ENCODE assay signal across 33 cellular contexts in the genomic region with DNA sequence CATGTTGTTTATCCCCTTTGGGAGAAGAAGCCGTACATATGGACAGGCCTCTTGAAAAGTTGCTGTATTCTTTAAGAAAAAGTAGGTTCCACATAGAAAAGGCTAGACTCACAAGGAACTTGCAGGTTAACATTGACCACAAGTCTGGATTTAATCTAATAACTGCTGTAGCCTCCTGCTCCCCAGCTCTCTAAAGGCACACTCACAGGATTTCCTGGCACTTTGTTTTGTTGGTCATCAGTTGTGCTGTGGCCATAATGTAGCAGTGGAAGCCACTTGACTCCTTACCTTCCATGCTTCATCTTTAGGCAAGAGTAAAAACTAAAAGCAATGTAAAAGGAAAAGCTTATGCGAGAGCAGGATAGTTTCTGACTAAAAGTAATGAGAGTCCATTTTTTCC. TPM values are rescaled to one million over a fixed set of nuclear protein-coding genes. Genes with fewer than 3 reads are reported as not detected.
A peak's percentile ranks its signal among the peaks of the same experiment; 100 is the strongest.
DNase-seq lines count a peak whose midpoint lies in the region; ATAC-seq and TF ChIP-seq lines count a peak whose summit lies in the region.
"Had no signal": no experiment of that assay in that cellular context is flagged by ENCODE, and none has a peak within 500 bp of the region (broad histone marks: within the 10 kb centered on the region; RNA-seq: fewer than 3 reads in every experiment).

No MANE protein-coding gene starts in this region.

- H2BK15ac ChIP-seq in H9 (ENCODE audit: low read depth, low read length): no peak overlapping the region

- H3K36me3 Mint-ChIP-seq in H9 (ENCODE audit: insufficient read depth in 1 of 3, low read depth in 3 of 3): no peaks in the 10 kb centered on the region
- no peaks in the 10 kb centered on the region for H3K36me3 Mint-ChIP-seq in endothelial cell (ENCODE audit: low read depth, unreplicated experiment)
- H3K36me3 Mint-ChIP-seq: IgD-negative memory B cell, natural killer cell had no signal

- H3K9me3 ChIP-seq in H9 (ENCODE audit: control insufficient read depth, low read depth, low read length): no peaks in the 10 kb centered on the region
- no peaks in the 10 kb centered on the region for H3K9me3 ChIP-seq in ascending aorta
- H3K9me3 ChIP-seq in right atrium auricular region: no peaks in the 10 kb centered on the region
- H3K9me3 ChIP-seq in subcutaneous abdominal adipose tissue (ENCODE audit: control insufficient read depth in 5 of 5, low read length in 5 of 5): no peaks in the 10 kb centered on the region
- no peaks in the 10 kb centered on the region for H3K9me3 ChIP-seq in aorta (ENCODE audit: control insufficient read depth, low read length)
- H3K9me3 ChIP-seq: esophagus muscularis mucosa, gastroesophageal sphincter, ovary, upper lobe of left lung had no signal

- no peaks in the 10 kb centered on the region for H3K79me2 ChIP-seq in H9 (ENCODE audit: insufficient read depth, low read length)

- H4K20me1 ChIP-seq in H9 (ENCODE audit: control insufficient read depth, insufficient read depth, insufficient read length): no peaks in the 10 kb centered on the region

- H2AK5ac ChIP-seq in H9 (ENCODE audit: insufficient read length, low read length): no peak overlapping the region

- H3K23me2 ChIP-seq in H9 (ENCODE audit: insufficient read length, low read depth, low read length, poor library complexity, severe bottlenecking): no peaks in the 10 kb centered on the region

- H3K27ac Mint-ChIP-seq in H9 (peak overlapping the region in 2 of 3 experiments; percentile 13 to 22; a peak in 1 of 7 replicates), endothelial cell (ENCODE audit: unreplicated experiment) (no peak overlapping the region)
- H3K27ac Mint-ChIP-seq: activated T-helper 1 cell treated with anti-CD3 and anti-CD28 coated beads, Interleukin-12 subunit alpha, Interleukin-12 subunit beta, Interleukin-2, Interleukin-4 antibody, amounts not matched to agents 30 ng/mL and 10 ng/mL and 1 ng/mL, durations not matched to agents 14 hours and 24 hours and 36 hours; IgD-negative memory B cell; natural killer cell had no signal

- H3K9ac ChIP-seq in H9 (ENCODE audit: extremely low read depth, insufficient read length, low read length) (no peak overlapping the region), subcutaneous abdominal adipose tissue (ENCODE audit: low read length in 5 of 5) (peak overlapping the region in 2 of 5 donors; percentile 14 to 63)

- no peak overlapping the region for H3K14ac ChIP-seq in H9 (ENCODE audit: insufficient read depth, low read length)

- no peak overlapping the region for H2BK5ac ChIP-seq in H9 (ENCODE audit: insufficient read length, low read length)

- H3K36me3 ChIP-seq in ascending aorta (no peaks in the 10 kb centered on the region), right atrium auricular region (no peaks in the 10 kb centered on the region), subcutaneous abdominal adipose tissue (ENCODE audit: control insufficient read depth in 5 of 5, insufficient read depth in 5 of 5, low read length in 5 of 5) (no peaks in the 10 kb centered on the region), aorta (ENCODE audit: control insufficient read depth in 1 of 2, insufficient read depth in 2 of 2, low read length in 1 of 2) (no peaks in the 10 kb centered on the region)
- H3K36me3 ChIP-seq: esophagus muscularis mucosa, gastroesophageal sphincter, ovary, upper lobe of left lung had no signal

- H3K79me1 ChIP-seq in H9 (ENCODE audit: insufficient read depth, low read depth, low read length, poor library complexity, severe bottlenecking): no peaks in the 10 kb centered on the region

- no peak overlapping the region for H3K23ac ChIP-seq in H9 (ENCODE audit: insufficient read length, low read depth, low read length)

- H3K27me3 ChIP-seq in H9 (ENCODE audit: insufficient read depth, low read length) (no peaks in the 10 kb centered on the region), ascending aorta (no peaks in the 10 kb centered on the region), right atrium auricular region (no peaks in the 10 kb centered on the region), subcutaneous abdominal adipose tissue (ENCODE audit: control insufficient read depth in 5 of 5, insufficient read depth in 4 of 5, low read length in 5 of 5) (no peaks in the 10 kb centered on the region), aorta (ENCODE audit: control insufficient read depth in 1 of 2, insufficient read depth in 2 of 2, low read length in 1 of 2) (no peaks in the 10 kb centered on the region)
- H3K27me3 ChIP-seq: esophagus muscularis mucosa, gastroesophageal sphincter, ovary, upper lobe of left lung had no signal

- no peaks in the 10 kb centered on the region for H3K9me3 Mint-ChIP-seq in H9
- H3K9me3 Mint-ChIP-seq in endothelial cell (ENCODE audit: unreplicated experiment): no peaks in the 10 kb centered on the region
- H3K9me3 Mint-ChIP-seq: activated T-helper 1 cell treated with anti-CD3 and anti-CD28 coated beads, Interleukin-12 subunit alpha, Interleukin-12 subunit beta, Interleukin-2, Interleukin-4 antibody, amounts not matched to agents 30 ng/mL and 10 ng/mL and 1 ng/mL, durations not matched to agents 14 hours and 24 hours and 36 hours; CD8-positive, alpha-beta memory T cell; IgD-negative memory B cell; immature natural killer cell; natural killer cell had no signal

- no peak overlapping the region for H2BK120ac ChIP-seq in H9 (ENCODE audit: low read depth, low read length, poor library complexity, severe bottlenecking)

- no peak for ATAC-seq in omental fat pad (ENCODE audit: low FRiP score)
- ATAC-seq in aorta (ENCODE audit: low FRiP score): no peak
- ATAC-seq: gastroesophageal sphincter, natural killer cell had no signal

- no peak overlapping the region for H3K4me3 Mint-ChIP-seq in H9
- H3K4me3 Mint-ChIP-seq in endothelial cell (ENCODE audit: unreplicated experiment): no peak overlapping the region
- H3K4me3 Mint-ChIP-seq: activated T-helper 1 cell treated with anti-CD3 and anti-CD28 coated beads, Interleukin-12 subunit alpha, Interleukin-12 subunit beta, Interleukin-2, Interleukin-4 antibody, amounts not matched to agents 30 ng/mL and 10 ng/mL and 1 ng/mL, durations not matched to agents 14 hours and 24 hours and 36 hours; CD8-positive, alpha-beta memory T cell; IgD-negative memory B cell; immature natural killer cell; natural killer cell had no signal

- H3K27me3 Mint-ChIP-seq in H9 (ENCODE audit: low read depth) (no peaks in the 10 kb centered on the region), endothelial cell (ENCODE audit: unreplicated experiment) (peaks cover 3% of the 10 kb centered on the region)

- no peak overlapping the region for H3K27ac ChIP-seq in H9 (ENCODE audit: insufficient read length, low read depth, low read length)
- peak overlapping the region; percentile 11 to 78 for H3K27ac ChIP-seq in ascending aorta
- peak overlapping the region; percentile 66 to 73 for H3K27ac ChIP-seq in right atrium auricular region
- H3K27ac ChIP-seq in subcutaneous abdominal adipose tissue (ENCODE audit: low read depth, low read length): peak overlapping the region; percentile 94
- no peak overlapping the region for H3K27ac ChIP-seq in aorta (ENCODE audit: low read depth in 1 of 2, low read length in 2 of 2)
- H3K27ac ChIP-seq: esophagus muscularis mucosa, ovary, PC-9 had no signal

- H3K4ac ChIP-seq in H9 (ENCODE audit: low read depth, low read length): no peak overlapping the region

- no peak overlapping the region for H4K5ac ChIP-seq in H9 (ENCODE audit: insufficient read length, low read depth, low read length)

- H2AFZ ChIP-seq in H9 (ENCODE audit: low read length): no peak overlapping the region
- H2AFZ ChIP-seq: PC-9 had no signal

- TF ChIP-seq CTCF in H9 (conservative IDR thresholded peaks at IDR 0.05) (no peak), ascending aorta (IDR thresholded peaks at IDR 0.05) (no peak), right atrium auricular region (IDR thresholded peaks at IDR 0.05) (no peak), omental fat pad (IDR thresholded peaks at IDR 0.05) (no peak), endothelial cell (IDR thresholded peaks at IDR 0.05; ENCODE audit: unreplicated experiment) (no peak)

- H4K91ac ChIP-seq in H9 (ENCODE audit: insufficient read length, low read depth, low read length): no peak overlapping the region

- H2BK12ac ChIP-seq in H9 (ENCODE audit: insufficient read length, low read depth, low read length): no peak overlapping the region

- no peak overlapping the region for H4K8ac ChIP-seq in H9 (replicated peaks; ENCODE audit: insufficient read length, low read depth, low read length)

- no peak overlapping the region for H3T11ph ChIP-seq in H9 (ENCODE audit: low read length)

- H3K4me2 ChIP-seq in H9 (ENCODE audit: insufficient read depth, insufficient read length, low read length): no peak overlapping the region
- H3K4me2 ChIP-seq: PC-9 had no signal

- no CpG with 5 or more reads among the region's 2 CpGs for WGBS in H9 (ENCODE audit: extremely low coverage, insufficient read length, low lambda C conversion rate)
- 70 to 80% methylated on average over 2 of the region's 2 CpGs for WGBS in aorta, 2 donors

- intact Hi-C loops in ascending aorta (cut with DNase I) (no loop called here), aorta (cut with DNase I) (no loop called here)

- no peak overlapping the region for H3K18ac ChIP-seq in H9 (ENCODE audit: insufficient read length, low read depth, low read length)

- DNase-seq in H9: no peak
- no peak for DNase-seq in ascending aorta (ENCODE audit: low spot score in 2 of 2)
- no peak for DNase-seq in right atrium auricular region (ENCODE audit: low spot score)
- DNase-seq in omental fat pad (ENCODE audit: low spot score): no peak
- no peak for DNase-seq in aorta
- DNase-seq in endothelial cell (ENCODE audit: low spot score): no peak
- DNase-seq: activated CD4-positive, alpha-beta T cell treated with anti-CD3 and anti-CD28 coated beads, Interleukin-2, amount 50 U/mL, for 4 hours; activated CD4-positive, CD25-positive, alpha-beta regulatory T cell; activated naive CD4-positive, alpha-beta T cell treated with anti-CD3 and anti-CD28 coated beads, Interleukin-2, amount 50 U/mL, for 16 hours; amygdala; CD8-positive, alpha-beta memory T cell; DMS 273 treated with DMSO at 0.1 percent for 48 hours; immature natural killer cell; natural killer cell; NCI-H1092 treated with DMSO at 0.1 percent for 48 hours; NCI-H187; NCI-H2171 treated with DMSO at 0.1 percent for 48 hours; NCI-H526; ovary; PC-9; right cardiac atrium; SHP77 treated with DMSO at 0.1 percent for 48 hours; stimulated activated CD4-positive, alpha-beta T cell treated with anti-CD3 and anti-CD28 coated beads, Interleukin-2, amount 100 ng/mL, for 48 hours; substantia nigra; SW 1271; T-helper 9 cell; upper lobe of left lung had no signal

- no peak overlapping the region for H2BK20ac ChIP-seq in H9 (ENCODE audit: low read depth, low read length, poor library complexity, severe bottlenecking)

- H3K4me1 Mint-ChIP-seq in H9 (peaks cover 12 to 28% of the 10 kb centered on the region in 2 experiments), endothelial cell (ENCODE audit: unreplicated experiment) (peaks cover 42% of the 10 kb centered on the region)
- H3K4me1 Mint-ChIP-seq: IgD-negative memory B cell had no signal

- no peak overlapping the region for H3K4me3 ChIP-seq in ascending aorta
- no peak overlapping the region for H3K4me3 ChIP-seq in right atrium auricular region
- peak overlapping the region in 1 of 5 donors; percentile 61 for H3K4me3 ChIP-seq in subcutaneous abdominal adipose tissue (ENCODE audit: low read depth in 1 of 5, low read length in 5 of 5)
- no peak overlapping the region for H3K4me3 ChIP-seq in aorta (ENCODE audit: low read length in 2 of 2)
- H3K4me3 ChIP-seq: coronary artery, esophagus muscularis mucosa, gastroesophageal sphincter, ovary, PC-9, upper lobe of left lung had no signal

- no peak overlapping the region for H3K56ac ChIP-seq in H9 (ENCODE audit: insufficient read length, low read depth, low read length)

- no peaks in the 10 kb centered on the region; the same call in 1 of the 2 replicates for H3K4me1 ChIP-seq in H9 (ENCODE audit: insufficient read depth, low read length)
- peaks cover 3 to 49% of the 10 kb centered on the region in 2 donors for H3K4me1 ChIP-seq in ascending aorta
- peaks cover 0 to 82% of the 10 kb centered on the region in 2 donors for H3K4me1 ChIP-seq in right atrium auricular region
- peaks cover 14 to 58% (median 51%) of the 10 kb centered on the region in 5 donors for H3K4me1 ChIP-seq in subcutaneous abdominal adipose tissue (ENCODE audit: control insufficient read depth in 5 of 5, insufficient read depth in 5 of 5, low read length in 5 of 5)
- peaks cover 8 to 17% of the 10 kb centered on the region in 2 donors for H3K4me1 ChIP-seq in aorta (ENCODE audit: control insufficient read depth in 1 of 2, insufficient read depth in 2 of 2, low read length in 2 of 2)

RNA-seq across cellular contexts. Expression of gene FNIP2, which starts 19.8 kb away (rescaled TPM):
- total RNA-seq in H9 (2021) (9.6 and 11.4 TPM in 2 replicates), ascending aorta (44.1 TPM), right atrium auricular region (10 to 100 TPM; 38.3 to 42.4 TPM), omental fat pad (100 to 1,000 TPM in 1 of 4 donors, 10 to 100 TPM in 3; 56.4 to 125 (median 73.4) TPM), aorta (10 to 100 TPM; 71.0 to 97.8 TPM), endothelial cell (ENCODE audit: unreplicated experiment) (34.3 TPM)
- polyA plus RNA-seq in aorta: 10 to 100 TPM; 17.3 TPM

Comparison
In these comparisons a context has a peak if more than half of its experiments do, and no peak if none do; other contexts are left out.
1. H3K27ac ChIP-seq: peak in ascending aorta (2 of 2), right atrium auricular region (2 of 2) and subcutaneous abdominal adipose tissue (single experiment); none in H9 (single experiment) and aorta (0 of 2).